35 cellular contexts compared by ENCODE assay signal in genomic region chr4:148412460-148412859, GRCh38.
"Had no signal": no experiment of that assay in that cellular context is flagged by ENCODE, and none has a peak within 500 bp of the region (broad histone marks: within the 10 kb centered on the region; RNA-seq: fewer than 3 reads in every experiment).

No MANE protein-coding gene starts in this region.

- DNase-seq: activated CD4-positive, alpha-beta memory T cell treated with anti-CD3 and anti-CD28 coated beads, Interleukin-2, amount 10 ng/mL, durations not matched to agents 7 days and 5 days; activated CD4-positive, alpha-beta T cell treated with anti-CD3 and anti-CD28 coated beads for 1 hour; activated CD4-positive, alpha-beta T cell treated with anti-CD3 and anti-CD28 coated beads for 36 hours; activated CD4-positive, alpha-beta T cell treated with anti-CD3 and anti-CD28 coated beads for 48 hours; activated CD4-positive, alpha-beta T cell treated with anti-CD3 and anti-CD28 coated beads, Interleukin-2, amount 10 ng/mL, durations not matched to agents 7 days and 5 days; activated CD4-positive, alpha-beta T cell treated with anti-CD3 and anti-CD28 coated beads, Interleukin-2, amount 50 U/mL, for 48 hours; activated CD4-positive, CD25-positive, alpha-beta regulatory T cell; activated CD8-positive, alpha-beta memory T cell treated with anti-CD3 and anti-CD28 coated beads for 24 hours; activated CD8-positive, alpha-beta memory T cell treated with anti-CD3 and anti-CD28 coated beads, Interleukin-2, amount 10 ng/mL, durations not matched to agents 7 days and 5 days; activated CD8-positive, alpha-beta memory T cell treated with anti-CD3 and anti-CD28 coated beads, Interleukin-2, amount 50 U/mL, for 48 hours; activated CD8-positive, alpha-beta T cell treated with anti-CD3 and anti-CD28 coated beads, Interleukin-2, amount 10 ng/mL, durations not matched to agents 7 days and 5 days; activated effector memory CD4-positive, alpha-beta T cell treated with anti-CD3 and anti-CD28 coated beads, Interleukin-2, amount 50 U/mL, for 16 hours; activated gamma-delta T cell treated with Interleukin-2 at 50 U/mL for 16 hours; activated naive CD4-positive, alpha-beta T cell; activated naive CD4-positive, alpha-beta T cell treated with anti-CD3 and anti-CD28 coated beads for 36 hours; activated naive CD4-positive, alpha-beta T cell treated with anti-CD3 and anti-CD28 coated beads, Interleukin-2, amount 50 U/mL, for 16 hours; activated naive CD8-positive, alpha-beta T cell treated with anti-CD3 and anti-CD28 coated beads for 36 hours; activated T-cell treated with anti-CD3 and anti-CD28 coated beads, Interleukin-2, amount 50 U/mL, for 24 hours; activated T-cell treated with anti-CD3 and anti-CD28 coated beads, Interleukin-2, amount 50 U/mL, for 48 hours; adrenal gland; amniotic stem cell; aorta; body of pancreas; brain microvascular endothelial cell; central memory CD4-positive, alpha-beta T cell; T-helper 1 cell; T-helper 9 cell; WERI-Rb-1 had no signal

- H3K27me3 Mint-ChIP-seq: activated CD4-positive, alpha-beta memory T cell treated with anti-CD3 and anti-CD28 coated beads, Interleukin-2, amount 10 ng/mL, durations not matched to agents 7 days and 5 days; activated CD4-positive, alpha-beta T cell treated with anti-CD3 and anti-CD28 coated beads for 36 hours; activated CD4-positive, alpha-beta T cell treated with anti-CD3 and anti-CD28 coated beads, Interleukin-2, amount 10 ng/mL, durations not matched to agents 7 days and 5 days; activated CD8-positive, alpha-beta memory T cell treated with anti-CD3 and anti-CD28 coated beads, Interleukin-2, amount 10 ng/mL, durations not matched to agents 7 days and 5 days; activated naive CD8-positive, alpha-beta T cell treated with anti-CD3 and anti-CD28 coated beads for 36 hours; activated T-cell treated with anti-CD3 and anti-CD28 coated beads, Interleukin-2, amount 50 U/mL, for 24 hours had no signal

- ATAC-seq: activated CD4-positive, alpha-beta T cell treated with anti-CD3 and anti-CD28 coated beads for 36 hours; activated CD4-positive, CD25-positive, alpha-beta regulatory T cell treated with anti-CD3 and anti-CD28 coated beads, Interleukin-2, amount 50 U/mL, for 24 hours; activated CD8-positive, alpha-beta memory T cell treated with anti-CD3 and anti-CD28 coated beads, Interleukin-2, amount 10 ng/mL, durations not matched to agents 7 days and 5 days; activated CD8-positive, alpha-beta T cell treated with anti-CD3 and anti-CD28 coated beads, Interleukin-2, amount 10 ng/mL, durations not matched to agents 7 days and 5 days; activated naive CD4-positive, alpha-beta T cell treated with anti-CD3 and anti-CD28 coated beads, Interleukin-2, amount 50 U/mL, for 72 hours; body of pancreas; WTC11 had no signal

- H3K4me1 ChIP-seq: breast epithelium had no signal

- H3K27me3 ChIP-seq: adrenal gland, body of pancreas, brain microvascular endothelial cell, breast epithelium had no signal

- H3K36me3 Mint-ChIP-seq: activated CD8-positive, alpha-beta memory T cell treated with anti-CD3 and anti-CD28 coated beads, Interleukin-2, amount 10 ng/mL, durations not matched to agents 7 days and 5 days; WTC11 had no signal

- H3K4me3 Mint-ChIP-seq: activated CD4-positive, alpha-beta memory T cell treated with anti-CD3 and anti-CD28 coated beads, Interleukin-2, amount 10 ng/mL, durations not matched to agents 7 days and 5 days; activated CD4-positive, alpha-beta T cell treated with anti-CD3 and anti-CD28 coated beads for 36 hours; activated CD4-positive, alpha-beta T cell treated with anti-CD3 and anti-CD28 coated beads, Interleukin-2, amount 10 ng/mL, durations not matched to agents 7 days and 5 days; activated CD8-positive, alpha-beta memory T cell treated with anti-CD3 and anti-CD28 coated beads, Interleukin-2, amount 10 ng/mL, durations not matched to agents 7 days and 5 days; activated CD8-positive, alpha-beta T cell treated with anti-CD3 and anti-CD28 coated beads, Interleukin-2, amount 10 ng/mL, durations not matched to agents 7 days and 5 days; activated naive CD4-positive, alpha-beta T cell treated with anti-CD3 and anti-CD28 coated beads for 36 hours; activated naive CD8-positive, alpha-beta T cell treated with anti-CD3 and anti-CD28 coated beads for 36 hours; activated T-cell treated with anti-CD3 and anti-CD28 coated beads, Interleukin-2, amount 50 U/mL, for 24 hours; T-helper 1 cell treated with Interleukin-12 subunit alpha and Interleukin-12 subunit beta and Interleukin-4 antibody, amounts not matched to agents 30 μg/mL and 1 μg/mL, for 36 hours; T-helper 2 cell treated with Interferon-gamma antibody and Interleukin-4, amounts not matched to agents 5 μg/mL and 100 μg/mL, for 36 hours; WTC11 had no signal

- FAIRE-seq: astrocyte had no signal

- H3K27ac ChIP-seq: adrenal gland, body of pancreas, brain microvascular endothelial cell, breast epithelium, WERI-Rb-1 had no signal

- H3K4me1 Mint-ChIP-seq: activated CD4-positive, alpha-beta memory T cell treated with anti-CD3 and anti-CD28 coated beads, Interleukin-2, amount 10 ng/mL, durations not matched to agents 7 days and 5 days; activated CD4-positive, alpha-beta T cell treated with anti-CD3 and anti-CD28 coated beads, Interleukin-2, amount 10 ng/mL, durations not matched to agents 7 days and 5 days had no signal

- H3K9me3 Mint-ChIP-seq: activated CD4-positive, alpha-beta memory T cell treated with anti-CD3 and anti-CD28 coated beads, Interleukin-2, amount 10 ng/mL, durations not matched to agents 7 days and 5 days; activated CD4-positive, alpha-beta T cell treated with anti-CD3 and anti-CD28 coated beads, Interleukin-2, amount 10 ng/mL, durations not matched to agents 7 days and 5 days; activated naive CD4-positive, alpha-beta T cell treated with anti-CD3 and anti-CD28 coated beads for 36 hours; activated naive CD4-positive, alpha-beta T cell treated with anti-CD3 and anti-CD28 coated beads, Interleukin-2, amount 50 U/mL, for 72 hours; activated naive CD8-positive, alpha-beta T cell treated with anti-CD3 and anti-CD28 coated beads for 36 hours; activated T-cell treated with anti-CD3 and anti-CD28 coated beads, Interleukin-2, amount 50 U/mL, for 24 hours; T-helper 1 cell treated with Interleukin-12 subunit alpha and Interleukin-12 subunit beta and Interleukin-4 antibody, amounts not matched to agents 30 μg/mL and 1 μg/mL, for 36 hours; T-helper 2 cell treated with Interferon-gamma antibody and Interleukin-4, amounts not matched to agents 5 μg/mL and 100 μg/mL, for 36 hours; WTC11 had no signal

- H3K4me3 ChIP-seq: adrenal gland, body of pancreas, breast epithelium had no signal

- H3K27ac Mint-ChIP-seq: activated CD4-positive, alpha-beta memory T cell treated with anti-CD3 and anti-CD28 coated beads, Interleukin-2, amount 10 ng/mL, durations not matched to agents 7 days and 5 days; activated CD4-positive, alpha-beta T cell treated with anti-CD3 and anti-CD28 coated beads for 36 hours; activated CD4-positive, alpha-beta T cell treated with anti-CD3 and anti-CD28 coated beads, Interleukin-2, amount 10 ng/mL, durations not matched to agents 7 days and 5 days; activated CD8-positive, alpha-beta memory T cell treated with anti-CD3 and anti-CD28 coated beads, Interleukin-2, amount 10 ng/mL, durations not matched to agents 7 days and 5 days; activated CD8-positive, alpha-beta T cell treated with anti-CD3 and anti-CD28 coated beads, Interleukin-2, amount 10 ng/mL, durations not matched to agents 7 days and 5 days; activated naive CD4-positive, alpha-beta T cell treated with anti-CD3 and anti-CD28 coated beads for 36 hours; activated naive CD4-positive, alpha-beta T cell treated with anti-CD3 and anti-CD28 coated beads, Interleukin-2, amount 50 U/mL, for 72 hours; activated naive CD8-positive, alpha-beta T cell treated with anti-CD3 and anti-CD28 coated beads for 36 hours; activated T-cell treated with anti-CD3 and anti-CD28 coated beads, Interleukin-2, amount 50 U/mL, for 24 hours; T-helper 1 cell treated with Interleukin-12 subunit alpha and Interleukin-12 subunit beta and Interleukin-4 antibody, amounts not matched to agents 30 μg/mL and 1 μg/mL, for 36 hours; T-helper 2 cell treated with Interferon-gamma antibody and Interleukin-4, amounts not matched to agents 5 μg/mL and 100 μg/mL, for 36 hours; WTC11 had no signal

- H3K9me3 ChIP-seq: adrenal gland, body of pancreas, breast epithelium had no signal

- H3K36me3 ChIP-seq: adrenal gland, brain microvascular endothelial cell, breast epithelium, WERI-Rb-1 had no signal
